In genomic region chr1:204507317-204508105, GRCh38 we compare ENCODE assay signal across 1 cellular context.
A peak's percentile ranks its signal among the peaks of the same experiment; 100 is the strongest.
TF ChIP-seq lines count a peak whose summit lies in the region.

No MANE protein-coding gene starts in this region.

TF ChIP-seq in K562, 482 proteins besides CTCF, POLR2A, EP300 and RAD21 (continued from another document and continues in another):
- 0 out of 2 replicates have a peak, but pooled peaks have one; percentile 67 for TF ChIP-seq THRB (CRISPR knock-in tag; conservative IDR thresholded peaks at IDR 0.05)
- TF ChIP-seq GTF2E2 (tag; IDR thresholded peaks at IDR 0.05) = no peak; the same call in 1 of the 2 replicates
- no peak for TF ChIP-seq FOXO4 (CRISPR knock-in tag; IDR thresholded peaks at IDR 0.05)
- TF ChIP-seq SNAPC5 (CRISPR knock-in tag; IDR thresholded peaks at IDR 0.05) = no peak
- TF ChIP-seq SP2 (IDR thresholded peaks at IDR 0.05; ENCODE audit: extremely low read depth, low read depth, low read length, poor library complexity, severe bottlenecking) = no peak
- peak; percentile 20; the same call in 1 of the 2 replicates for TF ChIP-seq ELF2 (CRISPR knock-in tag; IDR thresholded peaks at IDR 0.05)
- TF ChIP-seq ZNF232 (CRISPR knock-in tag; IDR thresholded peaks at IDR 0.05) = no peak
- no peak for TF ChIP-seq IRF9 (tag; IDR thresholded peaks at IDR 0.05)
- peak; percentile 86 for TF ChIP-seq POLR2B (IDR thresholded peaks at IDR 0.05; ENCODE audit: low read depth, partially characterized antibody)
- TF ChIP-seq XRCC3 (IDR thresholded peaks at IDR 0.05) = no peak
- TF ChIP-seq XRCC5 (IDR thresholded peaks at IDR 0.05; ENCODE audit: low read depth, low read length) = no peak
- TF ChIP-seq CEBPG (CRISPR knock-in tag; IDR thresholded peaks at IDR 0.05) = no peak
- TF ChIP-seq CEBPG (tag; conservative IDR thresholded peaks at IDR 0.05 in 1 of 2, IDR thresholded peaks at IDR 0.05 in 1 of 2) = peak in 1 of 2 experiments; percentile 89
- peak in 1 of 2 experiments; percentile 43; a peak in 1 of 4 replicates for TF ChIP-seq HDAC1 (IDR thresholded peaks at IDR 0.05)
- TF ChIP-seq LARP7 (IDR thresholded peaks at IDR 0.05) = peak; percentile 88; the same call in 1 of the 2 replicates
- TF ChIP-seq ZNF444 (CRISPR knock-in tag; IDR thresholded peaks at IDR 0.05) = no peak
- TF ChIP-seq USF2 (CRISPR knock-in tag; IDR thresholded peaks at IDR 0.05) = no peak
- peak; percentile 40; the same call in 1 of the 2 replicates for TF ChIP-seq SNIP1 (IDR thresholded peaks at IDR 0.05; ENCODE audit: low read depth)
- TF ChIP-seq PHB2 (IDR thresholded peaks at IDR 0.05; ENCODE audit: low read depth) = 0 out of 2 replicates have a peak, but pooled peaks have one; percentile 35
- TF ChIP-seq ATF3 (IDR thresholded peaks at IDR 0.05) = no peak
- TF ChIP-seq ATF3 (CRISPR knock-in tag; conservative IDR thresholded peaks at IDR 0.05) = no peak
- TF ChIP-seq EWSR1 (IDR thresholded peaks at IDR 0.05; ENCODE audit: borderline replicate concordance, low read depth, partially characterized antibody) = no peak
- no peak for TF ChIP-seq WHSC1 (IDR thresholded peaks at IDR 0.05; ENCODE audit: low read length)
- TF ChIP-seq DMBX1 (CRISPR knock-in tag; IDR thresholded peaks at IDR 0.05; ENCODE audit: borderline replicate concordance) = peak; percentile 8; the same call in 1 of the 2 replicates
- no peak for TF ChIP-seq MEIS2 (IDR thresholded peaks at IDR 0.05; ENCODE audit: partially characterized antibody)
- no peak for TF ChIP-seq ZNF436 (CRISPR knock-in tag; IDR thresholded peaks at IDR 0.05)
- 0 out of 2 replicates have a peak, but pooled peaks have one; percentile 5 for TF ChIP-seq HCFC1 (IDR thresholded peaks at IDR 0.05; ENCODE audit: low read depth, low read length)
- TF ChIP-seq TFAP4 (CRISPR knock-in tag; IDR thresholded peaks at IDR 0.05; ENCODE audit: borderline replicate concordance) = no peak
- TF ChIP-seq RBM34 (IDR thresholded peaks at IDR 0.05; ENCODE audit: borderline replicate concordance, insufficient read depth, low read length) = no peak
- TF ChIP-seq PYGO2 (tag; IDR thresholded peaks at IDR 0.05) = peak; percentile 3; the same call in 1 of the 2 replicates
- TF ChIP-seq EP400 (IDR thresholded peaks at IDR 0.05) = peak; percentile 65
- 0 out of 4 replicates have a peak, but pooled peaks of 1 of the 2 experiments have one; percentile 6 for TF ChIP-seq TRIM24 (IDR thresholded peaks at IDR 0.05)
- TF ChIP-seq NFATC3 (IDR thresholded peaks at IDR 0.05) = no peak
- TF ChIP-seq SLC30A9 (CRISPR knock-in tag; IDR thresholded peaks at IDR 0.05) = no peak
- no peak for TF ChIP-seq TAF15 (IDR thresholded peaks at IDR 0.05; ENCODE audit: low read depth, low read length)
- TF ChIP-seq MITF (IDR thresholded peaks at IDR 0.05) = no peak
- no peak for TF ChIP-seq YY1 (IDR thresholded peaks at IDR 0.05; ENCODE audit: borderline replicate concordance in 1 of 3, control insufficient read depth in 1 of 3, extremely low read depth in 1 of 3, insufficient read depth in 3 of 3, insufficient read length in 1 of 3, insufficient replicate concordance in 2 of 3, low read depth in 1 of 3, low read length in 2 of 3)
- TF ChIP-seq ZBTB33 (CRISPR knock-in tag; IDR thresholded peaks at IDR 0.05) = no peak
- 0 out of 2 replicates have a peak, but pooled peaks have one; percentile 8 for TF ChIP-seq PML (IDR thresholded peaks at IDR 0.05; ENCODE audit: low read length)
- no peak for TF ChIP-seq RFX7 (CRISPR knock-in tag; IDR thresholded peaks at IDR 0.05)
- TF ChIP-seq RCOR1 (IDR thresholded peaks at IDR 0.05; ENCODE audit: borderline replicate concordance in 1 of 2, low read depth in 2 of 2, low read length in 2 of 2) = peak in 1 of 2 experiments; percentile 9; a peak in 1 of 4 replicates
- TF ChIP-seq HEY1 (CRISPR knock-in tag; IDR thresholded peaks at IDR 0.05; ENCODE audit: borderline replicate concordance) = no peak
- peak; percentile 22; the same call in 1 of the 2 replicates for TF ChIP-seq FOXM1 (IDR thresholded peaks at IDR 0.05; ENCODE audit: low read depth)
- no peak; the same call in 1 of the 2 replicates for TF ChIP-seq FOXM1 (CRISPR knock-in tag; IDR thresholded peaks at IDR 0.05; ENCODE audit: low read depth)
- TF ChIP-seq KDM2B (CRISPR knock-in tag; IDR thresholded peaks at IDR 0.05) = no peak
- TF ChIP-seq LCOR (CRISPR knock-in tag; IDR thresholded peaks at IDR 0.05) = peak; percentile 66; the same call in 1 of the 2 replicates
- TF ChIP-seq ARID1B (IDR thresholded peaks at IDR 0.05) = no peak
- no peak for TF ChIP-seq YBX1 (IDR thresholded peaks at IDR 0.05)
- no peak for TF ChIP-seq KDM4B (IDR thresholded peaks at IDR 0.05; ENCODE audit: borderline replicate concordance in 2 of 2, low read depth in 1 of 2)
- no peak for TF ChIP-seq TCF7 (IDR thresholded peaks at IDR 0.05; ENCODE audit: borderline replicate concordance)
- TF ChIP-seq MNT (conservative IDR thresholded peaks at IDR 0.05) = 0 out of 4 replicates have a peak, but pooled peaks of 1 of the 2 experiments have one; percentile 20
- TF ChIP-seq TEAD4 (IDR thresholded peaks at IDR 0.05; ENCODE audit: low read length) = no peak
- TF ChIP-seq TEAD4 (CRISPR knock-in tag; IDR thresholded peaks at IDR 0.05; ENCODE audit: borderline replicate concordance) = no peak
- TF ChIP-seq CBX8 (IDR thresholded peaks at IDR 0.05; ENCODE audit: borderline replicate concordance, extremely low read depth, low read depth, low read length, poor library complexity, severe bottlenecking) = no peak
- no peak; a peak in 1 of 4 replicates for TF ChIP-seq ARNT (IDR thresholded peaks at IDR 0.05)
- no peak for TF ChIP-seq COPS2 (conservative IDR thresholded peaks at IDR 0.05)
- TF ChIP-seq CTCFL (IDR thresholded peaks at IDR 0.05; ENCODE audit: borderline replicate concordance, insufficient read depth, low read depth, low read length, poor library complexity, severe bottlenecking) = no peak
- TF ChIP-seq L3MBTL2 (IDR thresholded peaks at IDR 0.05) = peak; percentile 16
- TF ChIP-seq ZNF431 (CRISPR knock-in tag; IDR thresholded peaks at IDR 0.05) = no peak
- TF ChIP-seq MAFG (tag; conservative IDR thresholded peaks at IDR 0.05) = no peak
- TF ChIP-seq SRSF9 (IDR thresholded peaks at IDR 0.05; ENCODE audit: borderline replicate concordance, low read depth, low read length) = no peak
- TF ChIP-seq FUS (optimal IDR thresholded peaks at IDR 0.05; ENCODE audit: low read depth, low read length) = no peak
- no peak for TF ChIP-seq ZNF24 (IDR thresholded peaks at IDR 0.05)
- no peak for TF ChIP-seq CCNT2 (IDR thresholded peaks at IDR 0.05; ENCODE audit: borderline replicate concordance, extremely low read depth, insufficient read length, low read depth, low read length)
